Comparison of ENCODE assay signal across 1 cellular context in the genomic region with DNA sequence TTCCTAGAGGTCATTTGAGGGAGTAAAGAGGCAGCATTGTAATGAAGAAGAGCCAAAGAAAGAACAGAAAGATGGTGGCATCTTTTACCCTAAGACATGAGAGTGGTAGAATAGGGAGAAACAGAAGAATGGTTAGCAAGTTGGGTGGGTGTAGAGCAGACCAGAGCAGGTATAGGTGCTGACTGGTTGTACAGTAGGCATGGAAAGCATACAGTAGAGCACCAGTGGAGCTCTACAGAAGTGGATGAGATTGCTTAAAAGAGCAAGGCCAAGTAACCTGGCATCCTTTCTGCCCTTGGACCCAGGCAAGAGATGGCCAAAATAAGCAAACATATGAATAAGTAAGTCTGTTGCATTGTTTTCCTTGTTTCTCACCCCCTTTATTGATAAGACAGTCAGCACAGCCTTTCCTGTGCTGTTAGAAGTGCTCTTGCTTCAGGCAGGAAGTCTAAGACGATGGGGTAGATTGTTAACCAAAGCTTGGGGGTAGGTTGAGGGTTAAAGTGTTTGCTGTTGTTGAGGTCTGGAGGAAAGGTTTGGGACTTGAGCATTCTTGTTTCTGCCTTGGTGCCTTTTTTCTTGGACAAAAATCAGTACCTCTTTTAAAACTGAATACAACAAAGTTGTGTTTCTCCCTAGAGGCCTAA.
TF ChIP-seq lines count a peak whose summit lies in the region.

No MANE protein-coding gene starts in this region.

TF ChIP-seq in SK-N-SH treated with all-trans-retinoic acid at 6 μM for 48 hours, 23 proteins besides CTCF, POLR2A, EP300 and RAD21 (continued from another document):
- TF ChIP-seq, protein P1, sequence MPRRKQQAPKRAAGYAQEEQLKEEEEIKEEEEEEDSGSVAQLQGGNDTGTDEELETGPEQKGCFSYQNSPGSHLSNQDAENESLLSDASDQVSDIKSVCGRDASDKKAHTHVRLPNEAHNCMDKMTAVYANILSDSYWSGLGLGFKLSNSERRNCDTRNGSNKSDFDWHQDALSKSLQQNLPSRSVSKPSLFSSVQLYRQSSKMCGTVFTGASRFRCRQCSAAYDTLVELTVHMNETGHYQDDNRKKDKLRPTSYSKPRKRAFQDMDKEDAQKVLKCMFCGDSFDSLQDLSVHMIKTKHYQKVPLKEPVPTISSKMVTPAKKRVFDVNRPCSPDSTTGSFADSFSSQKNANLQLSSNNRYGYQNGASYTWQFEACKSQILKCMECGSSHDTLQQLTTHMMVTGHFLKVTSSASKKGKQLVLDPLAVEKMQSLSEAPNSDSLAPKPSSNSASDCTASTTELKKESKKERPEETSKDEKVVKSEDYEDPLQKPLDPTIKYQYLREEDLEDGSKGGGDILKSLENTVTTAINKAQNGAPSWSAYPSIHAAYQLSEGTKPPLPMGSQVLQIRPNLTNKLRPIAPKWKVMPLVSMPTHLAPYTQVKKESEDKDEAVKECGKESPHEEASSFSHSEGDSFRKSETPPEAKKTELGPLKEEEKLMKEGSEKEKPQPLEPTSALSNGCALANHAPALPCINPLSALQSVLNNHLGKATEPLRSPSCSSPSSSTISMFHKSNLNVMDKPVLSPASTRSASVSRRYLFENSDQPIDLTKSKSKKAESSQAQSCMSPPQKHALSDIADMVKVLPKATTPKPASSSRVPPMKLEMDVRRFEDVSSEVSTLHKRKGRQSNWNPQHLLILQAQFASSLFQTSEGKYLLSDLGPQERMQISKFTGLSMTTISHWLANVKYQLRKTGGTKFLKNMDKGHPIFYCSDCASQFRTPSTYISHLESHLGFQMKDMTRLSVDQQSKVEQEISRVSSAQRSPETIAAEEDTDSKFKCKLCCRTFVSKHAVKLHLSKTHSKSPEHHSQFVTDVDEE (CRISPR knock-in tag; IDR thresholded peaks at IDR 0.05): no peak
- TF ChIP-seq ESRRG (CRISPR knock-in tag; IDR thresholded peaks at IDR 0.05) (no peak), OSR1 (CRISPR knock-in tag; IDR thresholded peaks at IDR 0.05) (no peak), CSDC2 (CRISPR knock-in tag; IDR thresholded peaks at IDR 0.05) (no peak), TCF4 (CRISPR knock-in tag; IDR thresholded peaks at IDR 0.05; ENCODE audit: borderline replicate concordance) (no peak), ZC3H10 (CRISPR knock-in tag; IDR thresholded peaks at IDR 0.05) (no peak), PPARA (CRISPR knock-in tag; IDR thresholded peaks at IDR 0.05; ENCODE audit: borderline replicate concordance) (no peak), ZNF8 (CRISPR knock-in tag; IDR thresholded peaks at IDR 0.05) (no peak), ARNTL (CRISPR knock-in tag; IDR thresholded peaks at IDR 0.05; ENCODE audit: borderline replicate concordance, low read depth) (no peak)
- TF ChIP-seq, protein P2, sequence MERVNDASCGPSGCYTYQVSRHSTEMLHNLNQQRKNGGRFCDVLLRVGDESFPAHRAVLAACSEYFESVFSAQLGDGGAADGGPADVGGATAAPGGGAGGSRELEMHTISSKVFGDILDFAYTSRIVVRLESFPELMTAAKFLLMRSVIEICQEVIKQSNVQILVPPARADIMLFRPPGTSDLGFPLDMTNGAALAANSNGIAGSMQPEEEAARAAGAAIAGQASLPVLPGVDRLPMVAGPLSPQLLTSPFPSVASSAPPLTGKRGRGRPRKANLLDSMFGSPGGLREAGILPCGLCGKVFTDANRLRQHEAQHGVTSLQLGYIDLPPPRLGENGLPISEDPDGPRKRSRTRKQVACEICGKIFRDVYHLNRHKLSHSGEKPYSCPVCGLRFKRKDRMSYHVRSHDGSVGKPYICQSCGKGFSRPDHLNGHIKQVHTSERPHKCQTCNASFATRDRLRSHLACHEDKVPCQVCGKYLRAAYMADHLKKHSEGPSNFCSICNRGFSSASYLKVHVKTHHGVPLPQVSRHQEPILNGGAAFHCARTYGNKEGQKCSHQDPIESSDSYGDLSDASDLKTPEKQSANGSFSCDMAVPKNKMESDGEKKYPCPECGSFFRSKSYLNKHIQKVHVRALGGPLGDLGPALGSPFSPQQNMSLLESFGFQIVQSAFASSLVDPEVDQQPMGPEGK (CRISPR knock-in tag; IDR thresholded peaks at IDR 0.05; ENCODE audit: borderline replicate concordance): no peak
- TF ChIP-seq, protein P3, sequence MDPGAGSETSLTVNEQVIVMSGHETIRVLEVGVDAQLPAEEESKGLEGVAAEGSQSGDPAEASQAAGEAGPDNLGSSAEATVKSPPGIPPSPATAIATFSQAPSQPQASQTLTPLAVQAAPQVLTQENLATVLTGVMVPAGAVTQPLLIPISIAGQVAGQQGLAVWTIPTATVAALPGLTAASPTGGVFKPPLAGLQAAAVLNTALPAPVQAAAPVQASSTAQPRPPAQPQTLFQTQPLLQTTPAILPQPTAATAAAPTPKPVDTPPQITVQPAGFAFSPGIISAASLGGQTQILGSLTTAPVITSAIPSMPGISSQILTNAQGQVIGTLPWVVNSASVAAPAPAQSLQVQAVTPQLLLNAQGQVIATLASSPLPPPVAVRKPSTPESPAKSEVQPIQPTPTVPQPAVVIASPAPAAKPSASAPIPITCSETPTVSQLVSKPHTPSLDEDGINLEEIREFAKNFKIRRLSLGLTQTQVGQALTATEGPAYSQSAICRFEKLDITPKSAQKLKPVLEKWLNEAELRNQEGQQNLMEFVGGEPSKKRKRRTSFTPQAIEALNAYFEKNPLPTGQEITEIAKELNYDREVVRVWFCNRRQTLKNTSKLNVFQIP (CRISPR knock-in tag; IDR thresholded peaks at IDR 0.05; ENCODE audit: borderline replicate concordance, low read depth): no peak
